In the genomic region with DNA sequence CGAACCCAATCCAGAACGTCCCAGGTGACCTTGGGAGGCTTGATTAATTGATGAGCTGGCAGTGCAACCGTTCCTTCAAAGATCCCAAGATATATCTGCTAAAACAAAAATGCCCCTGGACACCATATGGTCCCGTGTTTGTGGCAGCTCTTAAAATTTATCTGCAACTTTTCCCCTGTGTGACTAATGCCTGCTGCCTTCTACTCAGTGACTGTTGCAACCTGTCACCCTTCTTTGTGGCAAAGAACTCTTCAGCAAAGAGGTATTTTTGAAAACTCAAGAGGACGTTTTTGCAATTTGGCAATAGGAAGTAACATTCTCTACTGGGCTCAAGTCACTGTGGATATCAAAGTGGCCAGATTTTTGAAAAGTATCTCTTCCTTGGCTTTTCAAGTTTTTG, we compare ENCODE assay signal across 25 cellular contexts.
"Had no signal": no experiment of that assay in that cellular context is flagged by ENCODE, and none has a peak within 500 bp of the region (broad histone marks: within the 10 kb centered on the region; RNA-seq: fewer than 3 reads in every experiment).

No MANE protein-coding gene starts in this region.

- ATAC-seq: activated CD4-positive, alpha-beta T cell treated with anti-CD3 and anti-CD28 coated beads for 36 hours; activated CD8-positive, alpha-beta T cell treated with anti-CD3 and anti-CD28 coated beads for 36 hours; activated T-cell treated with anti-CD3 and anti-CD28 coated beads, Interleukin-2, amount 50 U/mL, for 72 hours; T-cell had no signal

- H3K27me3 ChIP-seq: brain microvascular endothelial cell, cardiac muscle cell had no signal

- DNase-seq: activated CD4-positive, alpha-beta T cell treated with anti-CD3 and anti-CD28 coated beads for 36 hours; activated CD8-positive, alpha-beta memory T cell treated with anti-CD3 and anti-CD28 coated beads, Interleukin-2, amount 50 U/mL, for 4 hours; activated CD8-positive, alpha-beta T cell treated with anti-CD3 and anti-CD28 coated beads for 36 hours; activated gamma-delta T cell treated with Interleukin-2 at 50 U/mL for 16 hours; activated naive CD4-positive, alpha-beta T cell treated with anti-CD3 and anti-CD28 coated beads, Interleukin-2, amount 10 ng/mL, durations not matched to agents 7 days and 5 days; activated naive CD8-positive, alpha-beta T cell treated with anti-CD3 and anti-CD28 coated beads for 36 hours; activated T-cell treated with anti-CD3 and anti-CD28 coated beads, Interleukin-2, amount 50 U/mL, for 72 hours; brain microvascular endothelial cell; NCI-H1048; NCI-H146; NCI-H187 treated with DMSO at 0.1 percent for 48 hours; NCI-H2081 treated with DMSO at 0.1 percent for 48 hours; NCI-H446 treated with DMSO at 0.1 percent for 48 hours; NCI-H524 treated with DMSO at 0.1 percent for 48 hours; NCI-H774; NK-92 treated with Interleukin-12 subunit alpha and Interleukin-12 subunit beta, amount 100 ng/mL, for 24 hours; PC-9; T-cell; T-helper 2 cell; T1000 had no signal

- H3K4me3 Mint-ChIP-seq: activated CD4-positive, alpha-beta T cell treated with anti-CD3 and anti-CD28 coated beads for 36 hours; activated CD8-positive, alpha-beta T cell treated with anti-CD3 and anti-CD28 coated beads for 36 hours; activated naive CD4-positive, alpha-beta T cell treated with anti-CD3 and anti-CD28 coated beads, Interleukin-2, amount 10 ng/mL, durations not matched to agents 7 days and 5 days; activated naive CD8-positive, alpha-beta T cell treated with anti-CD3 and anti-CD28 coated beads for 36 hours; activated T-cell treated with anti-CD3 and anti-CD28 coated beads, Interleukin-2, amount 50 U/mL, for 72 hours; T-cell had no signal

- H3K27ac Mint-ChIP-seq: activated CD4-positive, alpha-beta T cell treated with anti-CD3 and anti-CD28 coated beads for 36 hours; activated CD8-positive, alpha-beta T cell treated with anti-CD3 and anti-CD28 coated beads for 36 hours; activated naive CD4-positive, alpha-beta T cell treated with anti-CD3 and anti-CD28 coated beads, Interleukin-2, amount 10 ng/mL, durations not matched to agents 7 days and 5 days; activated naive CD8-positive, alpha-beta T cell treated with anti-CD3 and anti-CD28 coated beads for 36 hours; activated T-cell treated with anti-CD3 and anti-CD28 coated beads, Interleukin-2, amount 50 U/mL, for 72 hours; activated T-helper 2 cell treated with anti-CD3 and anti-CD28 coated beads, Interferon-gamma antibody, Interleukin-2, Interleukin-4, amounts not matched to agents 10 μg/mL and 5 μg/mL and 100 μg/mL, durations not matched to agents 14 hours and 24 hours and 36 hours; T-cell had no signal

- H3K36me3 Mint-ChIP-seq: activated naive CD4-positive, alpha-beta T cell treated with anti-CD3 and anti-CD28 coated beads, Interleukin-2, amount 10 ng/mL, durations not matched to agents 7 days and 5 days; activated naive CD8-positive, alpha-beta T cell treated with anti-CD3 and anti-CD28 coated beads for 36 hours; T-cell had no signal

- H3K4me3 ChIP-seq: cardiac muscle cell, PC-9, SK-N-MC had no signal

- H3K4me1 Mint-ChIP-seq: activated CD4-positive, alpha-beta T cell treated with anti-CD3 and anti-CD28 coated beads for 36 hours; activated naive CD4-positive, alpha-beta T cell treated with anti-CD3 and anti-CD28 coated beads, Interleukin-2, amount 10 ng/mL, durations not matched to agents 7 days and 5 days; activated naive CD8-positive, alpha-beta T cell treated with anti-CD3 and anti-CD28 coated beads for 36 hours; T-cell had no signal

- H3K27ac ChIP-seq: brain microvascular endothelial cell, cardiac muscle cell, KMS-11, PC-9, SK-N-MC, VCaP had no signal

- H3K27me3 Mint-ChIP-seq: activated naive CD4-positive, alpha-beta T cell treated with anti-CD3 and anti-CD28 coated beads, Interleukin-2, amount 10 ng/mL, durations not matched to agents 7 days and 5 days; activated naive CD8-positive, alpha-beta T cell treated with anti-CD3 and anti-CD28 coated beads for 36 hours had no signal

- H3K36me3 ChIP-seq: brain microvascular endothelial cell, cardiac muscle cell had no signal
